ENCODE assay signal across 1 cellular context in genomic region chr12:56983386-56983785, GRCh38.
TF ChIP-seq lines count a peak whose summit lies in the region.

No MANE protein-coding gene starts in this region.

TF ChIP-seq in HepG2, 621 proteins besides CTCF, POLR2A, EP300 and RAD21:
- no peak for TF ChIP-seq ZNF816 (CRISPR knock-in tag; IDR thresholded peaks at IDR 0.05; ENCODE audit: borderline replicate concordance)
- TF ChIP-seq PAWR (CRISPR knock-in tag; IDR thresholded peaks at IDR 0.05; ENCODE audit: borderline replicate concordance), result no peak
- TF ChIP-seq ZNF383 (CRISPR knock-in tag; IDR thresholded peaks at IDR 0.05; ENCODE audit: borderline replicate concordance), result no peak
- TF ChIP-seq ZNF782 (CRISPR knock-in tag; IDR thresholded peaks at IDR 0.05; ENCODE audit: borderline replicate concordance), result no peak
- TF ChIP-seq KDM6A (CRISPR knock-in tag; IDR thresholded peaks at IDR 0.05; ENCODE audit: low read depth), result no peak
- no peak for TF ChIP-seq NKX3-1 (CRISPR knock-in tag; IDR thresholded peaks at IDR 0.05)
- no peak for TF ChIP-seq CAMTA2 (CRISPR knock-in tag; IDR thresholded peaks at IDR 0.05; ENCODE audit: borderline replicate concordance)
- TF ChIP-seq ZNF501 (CRISPR knock-in tag; IDR thresholded peaks at IDR 0.05), result no peak
- TF ChIP-seq TARDBP (CRISPR knock-in tag; IDR thresholded peaks at IDR 0.05), result no peak
- no peak for TF ChIP-seq DBP (CRISPR knock-in tag; IDR thresholded peaks at IDR 0.05; ENCODE audit: not compliant biosample characterization)
- TF ChIP-seq ZNF639 (CRISPR knock-in tag; conservative IDR thresholded peaks at IDR 0.05), result no peak
- TF ChIP-seq NR0B2 (CRISPR knock-in tag; IDR thresholded peaks at IDR 0.05), result no peak
- no peak for TF ChIP-seq HMG20A (CRISPR knock-in tag; IDR thresholded peaks at IDR 0.05; ENCODE audit: borderline replicate concordance)
- no peak for TF ChIP-seq PCBP2 (optimal IDR thresholded peaks at IDR 0.05; ENCODE audit: low read depth, low read length, poor library complexity, severe bottlenecking)
- no peak for TF ChIP-seq MAZ (IDR thresholded peaks at IDR 0.05; ENCODE audit: borderline replicate concordance, low read depth, low read length)
- TF ChIP-seq MAZ (CRISPR knock-in tag; IDR thresholded peaks at IDR 0.05; ENCODE audit: low read depth), result no peak
- no peak for TF ChIP-seq ZNF292 (CRISPR knock-in tag; IDR thresholded peaks at IDR 0.05; ENCODE audit: borderline replicate concordance, low read depth)
- TF ChIP-seq ATF4 (CRISPR knock-in tag; IDR thresholded peaks at IDR 0.05), result no peak
TF ChIP-seq in HepG2: peak in this region for 0.
